ENCODE assay signal across 16 cellular contexts in the genomic region with DNA sequence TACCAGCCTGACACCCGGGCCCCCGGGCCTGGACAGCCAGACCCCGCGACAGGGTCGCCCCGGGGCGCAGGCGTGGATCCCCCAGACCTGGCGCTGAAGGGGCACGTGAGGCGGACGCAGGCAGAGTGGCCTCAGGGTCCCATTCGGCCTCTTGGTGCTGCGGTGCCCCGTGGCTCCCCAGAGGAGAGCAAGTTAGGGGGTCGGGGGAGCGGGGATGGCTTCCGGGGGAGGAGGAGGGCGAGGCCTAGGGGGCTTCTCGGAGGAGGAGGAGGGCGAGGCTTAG. TPM values are rescaled to one million over a fixed set of nuclear protein-coding genes. Genes with fewer than 3 reads are reported as not detected.
"Had no signal": no experiment of that assay in that cellular context is flagged by ENCODE, and none has a peak within 500 bp of the region (broad histone marks: within the 10 kb centered on the region; RNA-seq: fewer than 3 reads in every experiment).

No MANE protein-coding gene starts in this region.

RNA-seq across cellular contexts. Expression of a gene that starts 30.5 kb away (rescaled TPM):
- total RNA-seq: chondrocyte, colonic mucosa, dermis blood vessel endothelial cell, dermis microvascular lymphatic vessel endothelial cell, endodermal cell, endothelial cell of umbilical vein, epithelial cell of proximal tubule, esophagus mucosa, esophagus muscularis mucosa, esophagus squamous epithelium, fibroblast of lung, fibroblast of villous mesenchyme, foreskin keratinocyte, frontal cortex, gastroesophageal sphincter, glomerular endothelial cell had no signal
- polyA plus RNA-seq: endothelial cell of umbilical vein, fibroblast of lung, foreskin keratinocyte had no signal
